ENCODE assay signal across 9 cellular contexts in the genomic region with DNA sequence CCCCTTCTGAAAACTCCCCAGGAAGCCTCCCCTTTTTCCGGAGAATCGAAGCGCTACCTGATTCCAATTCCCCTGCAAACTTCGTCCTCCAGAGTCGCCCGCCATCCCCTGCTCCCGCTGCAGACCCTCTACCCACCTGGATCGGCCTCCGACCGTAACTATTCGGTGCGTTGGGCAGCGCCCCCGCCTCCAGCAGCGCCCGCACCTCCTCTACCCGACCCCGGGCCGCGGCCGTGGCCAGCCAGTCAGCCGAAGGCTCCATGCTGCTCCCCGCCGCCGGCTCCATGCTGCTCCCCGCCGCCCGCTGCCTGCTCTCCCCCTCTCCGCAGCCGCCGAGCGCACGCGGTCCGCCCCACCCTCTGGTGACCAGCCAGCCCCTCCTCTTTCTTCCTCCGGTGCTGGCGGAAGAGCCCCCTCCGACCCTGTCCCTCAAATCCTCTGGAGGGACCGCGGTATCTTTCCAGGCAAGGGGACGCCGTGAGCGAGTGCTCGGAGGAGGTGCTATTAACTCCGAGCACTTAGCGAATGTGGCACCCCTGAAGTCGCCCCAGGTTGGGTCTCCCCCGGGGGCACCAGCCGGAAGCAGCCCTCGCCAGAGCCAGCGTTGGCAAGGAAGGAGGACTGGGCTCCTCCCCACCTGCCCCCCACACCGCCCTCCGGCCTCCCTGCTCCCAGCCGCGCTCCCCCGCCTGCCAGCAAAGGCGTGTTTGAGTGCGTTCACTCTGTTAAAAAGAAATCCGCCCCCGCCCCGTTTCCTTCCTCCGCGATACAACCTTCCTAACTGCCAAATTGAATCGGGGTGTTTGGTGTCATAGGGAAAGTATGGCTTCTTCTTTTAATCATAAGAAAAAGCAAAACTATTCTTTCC. TPM values are rescaled to one million over a fixed set of nuclear protein-coding genes. Genes with fewer than 3 reads are reported as not detected.
A peak's percentile ranks its signal among the peaks of the same experiment; 100 is the strongest.
DNase-seq lines count a peak whose midpoint lies in the region; ATAC-seq and TF ChIP-seq lines count a peak whose summit lies in the region.
"Had no signal": no experiment of that assay in that cellular context is flagged by ENCODE, and none has a peak within 500 bp of the region (broad histone marks: within the 10 kb centered on the region; RNA-seq: fewer than 3 reads in every experiment).

No MANE protein-coding gene starts in this region.

- TF ChIP-seq CTCF in DND-41 (IDR thresholded peaks at IDR 0.05; ENCODE audit: borderline replicate concordance, extremely low read depth, low read length, poor library complexity, severe bottlenecking), result no peak
- TF ChIP-seq CTCF in endodermal cell (conservative IDR thresholded peaks at IDR 0.05), result no peak
- TF ChIP-seq CTCF in upper lobe of left lung (IDR thresholded peaks at IDR 0.05), result no peak

- H3K27ac Mint-ChIP-seq in endodermal cell, result no peak overlapping the region

- 0 to 1% methylated on average over 22 to 64 of the region's 64 CpGs for WGBS in endodermal cell (ENCODE audit: insufficient coverage in 1 of 2, insufficient read length in 1 of 2), 2 experiments
- 1 to 2% methylated on average over 37 to 52 of the region's 64 CpGs for WGBS in upper lobe of left lung, 2 donors

- no peaks in the 10 kb centered on the region for H3K36me3 Mint-ChIP-seq in endodermal cell (ENCODE audit: low read depth)

- H3K79me2 ChIP-seq in DND-41 (ENCODE audit: insufficient read depth, low read length), result peaks cover 97% of the 10 kb centered on the region

- H3K4me1 ChIP-seq in DND-41 (ENCODE audit: insufficient read depth, low read length) (peaks cover 61% of the 10 kb centered on the region), endodermal cell (ENCODE audit: control insufficient read depth, insufficient read depth, low read length) (no peaks in the 10 kb centered on the region), mucosa of stomach (ENCODE audit: control insufficient read depth, insufficient read depth, low read length) (peaks cover 15% of the 10 kb centered on the region), upper lobe of left lung (peaks cover 13 to 26% (median 15%) of the 10 kb centered on the region in 4 donors)

- no peaks in the 10 kb centered on the region for H3K9me3 Mint-ChIP-seq in endodermal cell

- H2AFZ ChIP-seq in DND-41 (ENCODE audit: low read depth, low read length), result peak overlapping the region; percentile 68

- no peaks in the 10 kb centered on the region for H3K27me3 ChIP-seq in DND-41 (ENCODE audit: insufficient read depth, low read length, poor library complexity)
- peaks cover 100% of the 10 kb centered on the region for H3K27me3 ChIP-seq in endodermal cell (ENCODE audit: control insufficient read depth, insufficient read depth, low read length, poor library complexity, severe bottlenecking)
- H3K27me3 ChIP-seq in mucosa of stomach (ENCODE audit: control insufficient read depth, insufficient read depth, low read length), result peaks cover 93% of the 10 kb centered on the region
- peaks cover 3 to 74% (median 53%) of the 10 kb centered on the region in 4 donors for H3K27me3 ChIP-seq in upper lobe of left lung

- peaks cover 99% of the 10 kb centered on the region for H3K27me3 Mint-ChIP-seq in endodermal cell (ENCODE audit: insufficient read depth)

- H3K9me3 ChIP-seq in DND-41 (ENCODE audit: insufficient read depth, low read length, severe bottlenecking) (no peaks in the 10 kb centered on the region), endodermal cell (ENCODE audit: control insufficient read depth, low read length) (peaks cover 5% of the 10 kb centered on the region), mucosa of stomach (ENCODE audit: control insufficient read depth, low read length) (no peaks in the 10 kb centered on the region), upper lobe of left lung (no peaks in the 10 kb centered on the region)

- H3K4me3 Mint-ChIP-seq in endodermal cell, result peak overlapping the region; percentile 64

- no peak for TF ChIP-seq EP300 in upper lobe of left lung (IDR thresholded peaks at IDR 0.05)

- H3K36me3 ChIP-seq in DND-41 (ENCODE audit: insufficient read depth, low read length) (peaks cover 28% of the 10 kb centered on the region), endodermal cell (ENCODE audit: control insufficient read depth, insufficient read depth, low read length) (no peaks in the 10 kb centered on the region), mucosa of stomach (ENCODE audit: control insufficient read depth, insufficient read depth, low read length) (no peaks in the 10 kb centered on the region), upper lobe of left lung (no peaks in the 10 kb centered on the region)

- H3K9ac ChIP-seq in DND-41 (ENCODE audit: low read depth, low read length) (peak overlapping the region; percentile 93), endodermal cell (ENCODE audit: extremely low read depth, low read length, poor library complexity, severe bottlenecking) (no peak overlapping the region), mucosa of stomach (ENCODE audit: low read length) (peak overlapping the region; percentile 40)

- ATAC-seq in DND-41 (ENCODE audit: insufficient read depth, low read depth) (peak; percentile 84), GM21619 (IDR thresholded peaks at IDR 0.05; ENCODE audit: unreplicated experiment) (peak; percentile 53), upper lobe of left lung (ENCODE audit: low FRiP score in 2 of 2) (peak; percentile 62 to 90)

- H3K27ac ChIP-seq in DND-41 (ENCODE audit: low read length), result peak overlapping the region; percentile 100
- H3K27ac ChIP-seq in endodermal cell (ENCODE audit: low read depth, low read length), result no peak overlapping the region
- H3K27ac ChIP-seq in upper lobe of left lung, result no peak overlapping the region

- TF ChIP-seq POLR2A in upper lobe of left lung (IDR thresholded peaks at IDR 0.05), result no peak

- peaks cover 9% of the 10 kb centered on the region for H3K4me1 Mint-ChIP-seq in endodermal cell

- peak; percentile 97 for DNase-seq in DND-41
- peak; percentile 94 for DNase-seq in M059J (ENCODE audit: low read depth)
- peak; percentile 73 for DNase-seq in T1000 (lab: John Stamatoyannopoulos, UW)
- DNase-seq in endodermal cell, result peak; percentile 90
- DNase-seq in upper lobe of left lung, result peak in 1 of 2 donors; percentile 88
- DNase-seq in effector CD4-positive, alpha-beta T cell, result no peak

- H3K4me2 ChIP-seq in DND-41 (ENCODE audit: insufficient read depth, low read length), result peak overlapping the region; percentile 68

- H3K4me3 ChIP-seq in DND-41 (ENCODE audit: low read depth in 1 of 2, low read length in 2 of 2) (peak overlapping the region; percentile 55 to 61), endodermal cell (ENCODE audit: low read length) (peak overlapping the region; percentile 80), mucosa of stomach (ENCODE audit: low read length) (no peak overlapping the region), upper lobe of left lung (peak overlapping the region in 3 of 4 donors; percentile 30 to 50 (median 38))

- peaks cover 20% of the 10 kb centered on the region for H4K20me1 ChIP-seq in DND-41 (ENCODE audit: insufficient read depth, low read length)

RNA-seq across cellular contexts. Expression of a gene that starts 19.4 kb away (rescaled TPM):
- 594 and 597 TPM in 2 replicates for total RNA-seq in M059J (2014; rRNA removed; shearing (Covaris generic))
- 1 to 10 TPM; 1.9 to 6.7 TPM for total RNA-seq in endodermal cell
- 2.1 TPM for polyA plus RNA-seq in endodermal cell (2013, experiment 1 of 2)
- 3.9 TPM for polyA plus RNA-seq in endodermal cell (2013, experiment 2 of 2)
- total RNA-seq in upper lobe of left lung, result 10 to 100 TPM in 1 of 6 donors, 1 to 10 TPM in 4, not detected in 1; 1.5 to 32.5 (median 7.0) TPM
- total RNA-seq: SK-MEL-5 had no signal

RNA-seq across cellular contexts. Expression of a gene that starts 19.8 kb away (rescaled TPM):
- total RNA-seq in M059J (2014; rRNA removed; shearing (Covaris generic)), result 9.2 and 14.5 TPM in 2 replicates
- total RNA-seq in endodermal cell, result not detected
- polyA plus RNA-seq in endodermal cell (2013, experiment 1 of 2), result 0.61 TPM
- 0.37 TPM for polyA plus RNA-seq in endodermal cell (2013, experiment 2 of 2)
- total RNA-seq in upper lobe of left lung, result 1 to 10 TPM in 5 of 6 donors, not detected in 1; 1.3 to 3.0 (median 1.7) TPM
- total RNA-seq: SK-MEL-5 had no signal

RNA-seq across cellular contexts. Expression of a gene that starts 34.3 kb away (rescaled TPM):
- total RNA-seq in M059J (2014; rRNA removed; shearing (Covaris generic)), result 11.5 and 24.1 TPM in 2 replicates
- total RNA-seq in endodermal cell (10 to 100 TPM in 1 of 2 donors, 1 to 10 TPM in 1; 4.5 to 11.4 TPM), upper lobe of left lung (10 to 100 TPM; 27.2 to 90.6 (median 52.6) TPM)
- polyA plus RNA-seq in endodermal cell (2013, experiment 1 of 2), result 2.3 TPM
- 4.1 TPM for polyA plus RNA-seq in endodermal cell (2013, experiment 2 of 2)
- total RNA-seq: SK-MEL-5 had no signal

Comparison
In these comparisons a context has a peak if more than half of its experiments do, and no peak if none do; other contexts are left out.
1. RNA of a gene that starts 19.4 kb away (total RNA-seq): 594 to 597 TPM in M059J; 1.5 to 32.5 TPM in upper lobe of left lung and 1.9 to 6.7 TPM in endodermal cell; every median in the first group is over 10 times any median in the second.
2. Peak in every context shown above with its lines, with median percentiles within 50 percentile points of each other: ATAC-seq.